In genomic region chr17:69141802-69142472, GRCh38 we compare ENCODE assay signal across 10 cellular contexts. TPM values are rescaled to one million over a fixed set of nuclear protein-coding genes. Genes with fewer than 3 reads are reported as not detected.
DNase-seq lines count a peak whose midpoint lies in the region; ATAC-seq, FAIRE-seq and TF ChIP-seq lines count a peak whose summit lies in the region.
"Had no signal": no experiment of that assay in that cellular context is flagged by ENCODE, and none has a peak within 500 bp of the region (broad histone marks: within the 10 kb centered on the region; RNA-seq: fewer than 3 reads in every experiment).

A gene with protein sequence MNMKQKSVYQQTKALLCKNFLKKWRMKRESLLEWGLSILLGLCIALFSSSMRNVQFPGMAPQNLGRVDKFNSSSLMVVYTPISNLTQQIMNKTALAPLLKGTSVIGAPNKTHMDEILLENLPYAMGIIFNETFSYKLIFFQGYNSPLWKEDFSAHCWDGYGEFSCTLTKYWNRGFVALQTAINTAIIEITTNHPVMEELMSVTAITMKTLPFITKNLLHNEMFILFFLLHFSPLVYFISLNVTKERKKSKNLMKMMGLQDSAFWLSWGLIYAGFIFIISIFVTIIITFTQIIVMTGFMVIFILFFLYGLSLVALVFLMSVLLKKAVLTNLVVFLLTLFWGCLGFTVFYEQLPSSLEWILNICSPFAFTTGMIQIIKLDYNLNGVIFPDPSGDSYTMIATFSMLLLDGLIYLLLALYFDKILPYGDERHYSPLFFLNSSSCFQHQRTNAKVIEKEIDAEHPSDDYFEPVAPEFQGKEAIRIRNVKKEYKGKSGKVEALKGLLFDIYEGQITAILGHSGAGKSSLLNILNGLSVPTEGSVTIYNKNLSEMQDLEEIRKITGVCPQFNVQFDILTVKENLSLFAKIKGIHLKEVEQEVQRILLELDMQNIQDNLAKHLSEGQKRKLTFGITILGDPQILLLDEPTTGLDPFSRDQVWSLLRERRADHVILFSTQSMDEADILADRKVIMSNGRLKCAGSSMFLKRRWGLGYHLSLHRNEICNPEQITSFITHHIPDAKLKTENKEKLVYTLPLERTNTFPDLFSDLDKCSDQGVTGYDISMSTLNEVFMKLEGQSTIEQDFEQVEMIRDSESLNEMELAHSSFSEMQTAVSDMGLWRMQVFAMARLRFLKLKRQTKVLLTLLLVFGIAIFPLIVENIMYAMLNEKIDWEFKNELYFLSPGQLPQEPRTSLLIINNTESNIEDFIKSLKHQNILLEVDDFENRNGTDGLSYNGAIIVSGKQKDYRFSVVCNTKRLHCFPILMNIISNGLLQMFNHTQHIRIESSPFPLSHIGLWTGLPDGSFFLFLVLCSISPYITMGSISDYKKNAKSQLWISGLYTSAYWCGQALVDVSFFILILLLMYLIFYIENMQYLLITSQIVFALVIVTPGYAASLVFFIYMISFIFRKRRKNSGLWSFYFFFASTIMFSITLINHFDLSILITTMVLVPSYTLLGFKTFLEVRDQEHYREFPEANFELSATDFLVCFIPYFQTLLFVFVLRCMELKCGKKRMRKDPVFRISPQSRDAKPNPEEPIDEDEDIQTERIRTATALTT (N-terminal part only) (minus strand): TSS chr17:69141895. CDS start chr17:69140703, 1,192 bp downstream.

- H4K8ac ChIP-seq in H9 (replicated peaks; ENCODE audit: insufficient read length, low read depth, low read length) = no peak within 1 kb of the TSS

- H3K9me3 ChIP-seq in H9 (ENCODE audit: control insufficient read depth, low read depth, low read length) (no peaks in the 10 kb centered on the region), left lung (no peaks in the 10 kb centered on the region), spleen (peaks cover 0 to 3% (median 0%) of the 10 kb centered on the region in 8 donors)

- H3K56ac ChIP-seq in H9 (ENCODE audit: insufficient read length, low read depth, low read length) = no peak within 1 kb of the TSS

- no peaks in the 10 kb centered on the region for H3K4me1 ChIP-seq in H9 (ENCODE audit: insufficient read depth, low read length)
- H3K4me1 ChIP-seq in left lung = peaks cover 0 to 9% of the 10 kb centered on the region in 2 donors
- H3K4me1 ChIP-seq in spleen = peaks cover 0 to 19% (median 0%) of the 10 kb centered on the region in 6 donors

- H3K4me3 Mint-ChIP-seq in H9 = no peak within 1 kb of the TSS
- H3K4me3 Mint-ChIP-seq: activated naive CD8-positive, alpha-beta T cell treated with anti-CD3 and anti-CD28 coated beads, Interleukin-2, amount 50 U/mL, for 24 hours; T-helper 17 cell had no signal

- intact Hi-C loops in left lung (cut with DNase I) (no loop called here), spleen (cut with DNase I; ENCODE audit: low total_unique reads) (no loop called here)

- no peak within 1 kb of the TSS for H3K9ac ChIP-seq in H9 (ENCODE audit: extremely low read depth, insufficient read length, low read length)

- H3K4me1 Mint-ChIP-seq in H9 = no peaks in the 10 kb centered on the region
- H3K4me1 Mint-ChIP-seq: activated naive CD8-positive, alpha-beta T cell treated with anti-CD3 and anti-CD28 coated beads, Interleukin-2, amount 50 U/mL, for 24 hours had no signal

- H2AK5ac ChIP-seq in H9 (ENCODE audit: insufficient read length, low read length) = no peak within 1 kb of the TSS

- no peak within 1 kb of the TSS for H3K23ac ChIP-seq in H9 (ENCODE audit: insufficient read length, low read depth, low read length)

- H2AFZ ChIP-seq in H9 (ENCODE audit: low read length) = peak within 1 kb of the TSS; percentile 48

- H3K4me3 ChIP-seq in bronchial epithelial cell (ENCODE audit: low read depth, low read length) (no peak within 1 kb of the TSS), left lung (peak within 1 kb of the TSS in 1 of 2 donors; percentile 0), spleen (peak within 1 kb of the TSS in 2 of 8 donors; percentile 13 to 34)

- no CpG with 5 or more reads among the region's 4 CpGs for WGBS in H9 (ENCODE audit: extremely low coverage, insufficient read length, low lambda C conversion rate)
- 60 to 80% (median 68%) methylated on average over 4 of the region's 4 CpGs for WGBS in spleen, 5 donors

- no peaks in the 10 kb centered on the region for H3K23me2 ChIP-seq in H9 (ENCODE audit: insufficient read length, low read depth, low read length, poor library complexity, severe bottlenecking)

- no peak within 1 kb of the TSS for H4K91ac ChIP-seq in H9 (ENCODE audit: insufficient read length, low read depth, low read length)

- H3K27ac Mint-ChIP-seq in H9 = no peak within 1 kb of the TSS
- H3K27ac Mint-ChIP-seq: activated naive CD8-positive, alpha-beta T cell treated with anti-CD3 and anti-CD28 coated beads, Interleukin-2, amount 50 U/mL, for 24 hours; T-helper 17 cell had no signal

- H3K18ac ChIP-seq in H9 (ENCODE audit: insufficient read length, low read depth, low read length) = no peak within 1 kb of the TSS

- H3K27me3 Mint-ChIP-seq in H9 (ENCODE audit: low read depth) = no peaks in the 10 kb centered on the region; the same call in 1 of the 2 replicates
- H3K27me3 Mint-ChIP-seq: T-helper 17 cell had no signal

- ATAC-seq in left lung = peak; percentile 70
- ATAC-seq: activated naive CD8-positive, alpha-beta T cell treated with anti-CD3 and anti-CD28 coated beads, Interleukin-2, amount 50 U/mL, for 24 hours; T-helper 17 cell had no signal

- H3K27me3 ChIP-seq in H9 (ENCODE audit: insufficient read depth, low read length) (no peaks in the 10 kb centered on the region), bronchial epithelial cell (ENCODE audit: control insufficient read depth, insufficient read depth, low read length) (no peaks in the 10 kb centered on the region), left lung (no peaks in the 10 kb centered on the region), spleen (replicated peaks in 1 of 7) (no peaks in the 10 kb centered on the region)

- H4K5ac ChIP-seq in H9 (ENCODE audit: insufficient read length, low read depth, low read length) = no peak within 1 kb of the TSS

- no peak within 1 kb of the TSS for H2BK5ac ChIP-seq in H9 (ENCODE audit: insufficient read length, low read length)

- H3K4me2 ChIP-seq in H9 (ENCODE audit: insufficient read depth, insufficient read length, low read length) = no peak within 1 kb of the TSS

- no peak within 1 kb of the TSS for H2BK20ac ChIP-seq in H9 (ENCODE audit: low read depth, low read length, poor library complexity, severe bottlenecking)

- no peak for TF ChIP-seq POLR2A in spleen (IDR thresholded peaks at IDR 0.05)

- no peak within 1 kb of the TSS for H3K14ac ChIP-seq in H9 (ENCODE audit: insufficient read depth, low read length)

- DNase-seq in H9 (no peak), bronchial epithelial cell (ENCODE audit: low read depth) (peak; percentile 27), left lung (no peak), spleen (no peak), GM19240 (ENCODE audit: insufficient read length, low spot score) (no peak), activated gamma-delta T cell treated with Interleukin-2 at 50 U/mL for 16 hours (no peak), MV-4-11 (lab: John Stamatoyannopoulos, UW) (no peak), DMS53 treated with DMSO at 0.1 percent for 48 hours (lab: John Stamatoyannopoulos, UW; ENCODE audit: unreplicated experiment) (no peak)
- DNase-seq: activated naive CD8-positive, alpha-beta T cell treated with anti-CD3 and anti-CD28 coated beads, Interleukin-2, amount 50 U/mL, for 24 hours; T-helper 17 cell had no signal

- H3K9me3 Mint-ChIP-seq in H9 = no peaks in the 10 kb centered on the region

- no peak within 1 kb of the TSS for H3K4ac ChIP-seq in H9 (ENCODE audit: low read depth, low read length)

- no peak within 1 kb of the TSS for H3T11ph ChIP-seq in H9 (ENCODE audit: low read length)

- H3K27ac ChIP-seq in H9 (ENCODE audit: insufficient read length, low read depth, low read length) (no peak within 1 kb of the TSS), left lung (peak within 1 kb of the TSS; percentile 20 to 63), spleen (peak within 1 kb of the TSS in 7 of 8 donors; percentile 15 to 60 (median 35))

- no peaks in the 10 kb centered on the region for H3K36me3 Mint-ChIP-seq in H9 (ENCODE audit: insufficient read depth in 1 of 3, low read depth in 3 of 3)

- no peaks in the 10 kb centered on the region for H3K79me2 ChIP-seq in H9 (ENCODE audit: insufficient read depth, low read length)

- H4K20me1 ChIP-seq in H9 (ENCODE audit: control insufficient read depth, insufficient read depth, insufficient read length) = no peaks in the 10 kb centered on the region

- H2BK15ac ChIP-seq in H9 (ENCODE audit: low read depth, low read length) = no peak within 1 kb of the TSS

- TF ChIP-seq CTCF in H9 (conservative IDR thresholded peaks at IDR 0.05) (no peak), bronchial epithelial cell (IDR thresholded peaks at IDR 0.05; ENCODE audit: insufficient read depth, low read length, severe bottlenecking) (no peak), left lung (IDR thresholded peaks at IDR 0.05) (no peak), spleen (IDR thresholded peaks at IDR 0.05 in 8 of 11, conservative IDR thresholded peaks at IDR 0.05 in 3 of 11) (no peak)

- no peak for FAIRE-seq in bronchial epithelial cell (lab: Jason Lieb, UNC)

- H3K36me3 ChIP-seq in bronchial epithelial cell (ENCODE audit: control insufficient read depth, insufficient read depth, low read length) = no peaks in the 10 kb centered on the region
- no peaks in the 10 kb centered on the region for H3K36me3 ChIP-seq in left lung
- no peaks in the 10 kb centered on the region for H3K36me3 ChIP-seq in spleen

- H2BK120ac ChIP-seq in H9 (ENCODE audit: low read depth, low read length, poor library complexity, severe bottlenecking) = no peak within 1 kb of the TSS

- H3K79me1 ChIP-seq in H9 (ENCODE audit: insufficient read depth, low read depth, low read length, poor library complexity, severe bottlenecking) = no peaks in the 10 kb centered on the region

- H2BK12ac ChIP-seq in H9 (ENCODE audit: insufficient read length, low read depth, low read length) = no peak within 1 kb of the TSS

RNA-seq across cellular contexts. Expression of the gene that starts here (rescaled TPM):
- total RNA-seq in H9 (2021) (not detected in 2 replicates), bronchial epithelial cell (0.26 and 0.38 TPM in 2 replicates), left lung (10 to 100 TPM; 12.4 to 14.6 TPM), spleen (10 to 100 TPM in 5 of 7 donors, 1 to 10 TPM in 2; 5.5 to 23.2 (median 14.1) TPM)
- polyA plus RNA-seq in spleen = 1 to 10 TPM; 2.3 to 2.9 (median 2.3) TPM

Comparison
In these comparisons a context has a peak if more than half of its experiments do, and no peak if none do; other contexts are left out.
1. Peak in DNase-seq in bronchial epithelial cell; RNA of the gene not detected or under 1 TPM.